In the genomic region with DNA sequence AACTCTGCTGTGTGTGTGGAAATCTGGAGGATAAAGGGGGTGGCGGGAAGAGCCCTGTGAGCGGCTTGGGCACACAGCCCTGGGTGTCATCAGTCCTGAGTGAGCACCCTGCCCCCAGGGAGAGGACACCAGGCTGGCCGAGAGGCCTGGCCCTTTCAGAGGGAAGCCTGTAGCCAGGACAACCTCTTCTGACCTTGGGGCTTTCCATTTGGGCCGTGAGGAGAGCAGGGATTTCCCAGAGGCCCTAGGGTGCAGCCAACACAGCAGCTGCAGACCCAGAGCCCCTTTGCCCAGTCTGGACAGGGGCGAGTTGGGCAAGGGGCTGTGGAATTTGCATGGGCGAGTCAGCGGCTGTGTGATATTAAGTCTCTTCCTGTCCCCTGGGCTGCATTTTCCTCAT, we compare ENCODE assay signal across 16 cellular contexts. TPM values are rescaled to one million over a fixed set of nuclear protein-coding genes. Genes with fewer than 3 reads are reported as not detected.
DNase-seq lines count a peak whose midpoint lies in the region; ATAC-seq and TF ChIP-seq lines count a peak whose summit lies in the region.
"Had no signal": no experiment of that assay in that cellular context is flagged by ENCODE, and none has a peak within 500 bp of the region (broad histone marks: within the 10 kb centered on the region; RNA-seq: fewer than 3 reads in every experiment).

No MANE protein-coding gene starts in this region.

- POLR2A ChIA-PET in CD8-positive, alpha-beta memory T cell (lab: Charles Lee): interaction anchor here (0.6 kb wide), 1 partner anchor 109 kb away, joined by 3 read pairs; no protein-coding TSS in a partner anchor

- H3K27ac ChIP-seq in CD8-positive, alpha-beta memory T cell (ENCODE audit: low read depth, low read length): no peak overlapping the region
- H3K27ac ChIP-seq in left ventricle myocardium inferior (replicated peaks): peak overlapping the region; percentile 31
- H3K27ac ChIP-seq: SK-N-MC had no signal

- peaks cover 0 to 20% (median 2%) of the 10 kb centered on the region in 3 donors for H3K36me3 Mint-ChIP-seq in CD8-positive, alpha-beta memory T cell

- no peak for DNase-seq in CD8-positive, alpha-beta memory T cell
- no peak for DNase-seq in left ventricle myocardium inferior
- peak; percentile 37 for DNase-seq in myocyte (ENCODE audit: low read depth)
- DNase-seq in KBM-7: no peak
- no peak for DNase-seq in NCI-H1092 (lab: John Stamatoyannopoulos, UW)
- DNase-seq in COLO668 (lab: John Stamatoyannopoulos, UW; ENCODE audit: unreplicated experiment): no peak
- DNase-seq: BE2C; CD8-positive, alpha-beta T cell; Kasumi-1; NCI-H1417; NCI-H2029; NCI-H524 treated with DMSO at 0.1 percent for 48 hours; PC-3 had no signal

- no peak overlapping the region for H3K4me3 Mint-ChIP-seq in CD8-positive, alpha-beta memory T cell
- H3K4me3 Mint-ChIP-seq: CD8-positive, alpha-beta T cell had no signal

- H3K4me1 Mint-ChIP-seq in CD8-positive, alpha-beta memory T cell: peaks cover 0 to 3% (median 2%) of the 10 kb centered on the region in 3 donors

- H3K27ac Mint-ChIP-seq in CD8-positive, alpha-beta memory T cell: peak overlapping the region in 6 of 8 donors; percentile 2 to 84 (median 32)
- H3K27ac Mint-ChIP-seq: CD8-positive, alpha-beta T cell had no signal

- ATAC-seq in GM19463 (IDR thresholded peaks at IDR 0.05; ENCODE audit: unreplicated experiment): peak; percentile 48
- ATAC-seq: CD8-positive, alpha-beta T cell; PC-3 had no signal

- intact Hi-C loops in left ventricle myocardium inferior (cut with micrococcal nuclease): no loop called here

- no peaks in the 10 kb centered on the region for H3K9me3 Mint-ChIP-seq in CD8-positive, alpha-beta memory T cell
- H3K9me3 Mint-ChIP-seq: CD8-positive, alpha-beta T cell had no signal

- peaks cover 5% of the 10 kb centered on the region for H3K36me3 ChIP-seq in CD8-positive, alpha-beta memory T cell (ENCODE audit: insufficient read depth, low read length)
- peaks cover 18% of the 10 kb centered on the region for H3K36me3 ChIP-seq in left ventricle myocardium inferior
- H3K36me3 ChIP-seq: BE2C had no signal

- CTCF ChIA-PET in CD8-positive, alpha-beta memory T cell (lab: Charles Lee): no interaction called here

- H3K27me3 Mint-ChIP-seq in CD8-positive, alpha-beta memory T cell: no peaks in the 10 kb centered on the region

- in situ Hi-C loops in KBM-7 (cut with MboI; ENCODE audit: low pct_unique_long_range_greater_than_20kb, low sequenced_read_pairs): no loop called here

- H3K4me1 ChIP-seq in CD8-positive, alpha-beta memory T cell (ENCODE audit: insufficient read depth, low read length): no peaks in the 10 kb centered on the region
- H3K4me1 ChIP-seq in left ventricle myocardium inferior: peaks cover 10% of the 10 kb centered on the region
- H3K4me1 ChIP-seq: HAP-1 had no signal

- H3K4me3 ChIP-seq in CD8-positive, alpha-beta memory T cell (ENCODE audit: low read length): no peak overlapping the region
- no peak overlapping the region for H3K4me3 ChIP-seq in left ventricle myocardium inferior
- H3K4me3 ChIP-seq: HAP-1, SK-N-MC had no signal

- TF ChIP-seq CTCF in left ventricle myocardium inferior (IDR thresholded peaks at IDR 0.05; ENCODE audit: borderline replicate concordance): no peak

- H3K27me3 ChIP-seq in CD8-positive, alpha-beta memory T cell (ENCODE audit: insufficient read depth, low read length, poor library complexity, severe bottlenecking): no peaks in the 10 kb centered on the region
- no peaks in the 10 kb centered on the region for H3K27me3 ChIP-seq in left ventricle myocardium inferior (ENCODE audit: low read depth)
- H3K27me3 ChIP-seq: BE2C had no signal

- no peaks in the 10 kb centered on the region for H3K9me3 ChIP-seq in CD8-positive, alpha-beta memory T cell (ENCODE audit: low read length)
- no peaks in the 10 kb centered on the region for H3K9me3 ChIP-seq in left ventricle myocardium inferior (replicated peaks)
- H3K9me3 ChIP-seq: BE2C, HAP-1 had no signal

RNA-seq across cellular contexts. Expression of gene MAP1LC3A, which starts 6.3 kb away (rescaled TPM):
- 1 to 10 TPM; 1.5 to 1.7 TPM for total RNA-seq in CD8-positive, alpha-beta memory T cell
- polyA plus RNA-seq in CD8-positive, alpha-beta memory T cell: 8.5 TPM
- total RNA-seq in left ventricle myocardium inferior: 110 TPM
- total RNA-seq in myocyte: 104 and 107 TPM in 2 replicates
- 99.3 TPM for polyA plus RNA-seq in myocyte (2012)

RNA-seq across cellular contexts. Expression of gene DYNLRB1, which starts 48.6 kb away (rescaled TPM):
- 10 to 100 TPM; 81.1 to 81.2 TPM for total RNA-seq in CD8-positive, alpha-beta memory T cell
- polyA plus RNA-seq in CD8-positive, alpha-beta memory T cell: 315 TPM
- total RNA-seq in left ventricle myocardium inferior (166 TPM), myocyte (225 and 238 TPM in 2 replicates)
- 409 TPM for polyA plus RNA-seq in myocyte (2012)

Comparison
In these comparisons a context has a peak if more than half of its experiments do, and no peak if none do; other contexts are left out.
1. RNA of gene MAP1LC3A, which starts 6.3 kb away (total RNA-seq): 110 TPM in left ventricle myocardium inferior (single experiment) and 104 to 107 TPM in myocyte; 1.5 to 1.7 TPM in CD8-positive, alpha-beta memory T cell; every median in the first group is over 10 times any median in the second.